ENCODE assay signal across 17 cellular contexts in the genomic region with DNA sequence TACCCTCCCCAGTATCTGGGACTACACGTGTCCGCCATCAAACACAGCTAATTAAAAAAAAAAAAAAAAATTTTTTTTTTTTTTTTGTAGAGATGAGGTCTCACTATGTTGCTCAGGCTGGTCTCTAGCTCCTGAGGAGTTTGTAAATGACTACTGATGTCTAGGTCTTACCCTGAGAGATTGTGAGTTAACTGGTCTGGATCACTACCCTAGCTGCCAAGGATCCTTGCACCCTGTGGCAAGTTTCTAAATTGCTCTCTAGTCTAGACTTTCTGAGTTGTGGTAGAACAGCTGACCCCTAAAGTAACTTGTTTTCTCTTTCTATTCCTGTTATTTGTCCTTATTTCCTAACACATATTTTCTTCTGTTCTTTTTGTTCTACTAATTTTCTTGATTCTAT.
"Had no signal": no experiment of that assay in that cellular context is flagged by ENCODE, and none has a peak within 500 bp of the region (broad histone marks: within the 10 kb centered on the region; RNA-seq: fewer than 3 reads in every experiment).

No MANE protein-coding gene starts in this region.

- H3K36me3 ChIP-seq: breast epithelium, neural progenitor cell, sigmoid colon had no signal

- FAIRE-seq: endothelial cell of umbilical vein, keratinocyte had no signal

- H3K27ac Mint-ChIP-seq: neural progenitor cell; T-helper 1 cell treated with Interleukin-12 subunit alpha and Interleukin-12 subunit beta and Interleukin-4 antibody, amounts not matched to agents 30 μg/mL and 1 μg/mL, for 36 hours had no signal

- H3K9me3 Mint-ChIP-seq: naive B cell; neural progenitor cell; T-helper 1 cell treated with Interleukin-12 subunit alpha and Interleukin-12 subunit beta and Interleukin-4 antibody, amounts not matched to agents 30 μg/mL and 1 μg/mL, for 36 hours had no signal

- H3K4me3 Mint-ChIP-seq: naive B cell; neural progenitor cell; T-helper 1 cell treated with Interleukin-12 subunit alpha and Interleukin-12 subunit beta and Interleukin-4 antibody, amounts not matched to agents 30 μg/mL and 1 μg/mL, for 36 hours had no signal

- H3K27me3 ChIP-seq: ascending aorta, breast epithelium, esophagus squamous epithelium, left lung, neural progenitor cell, sigmoid colon had no signal

- H3K4me2 ChIP-seq: neural progenitor cell had no signal

- H3K4me3 ChIP-seq: ascending aorta, breast epithelium, esophagus squamous epithelium, left lung, neural progenitor cell, sigmoid colon had no signal

- H3K9me3 ChIP-seq: ascending aorta, breast epithelium, esophagus squamous epithelium, left lung, sigmoid colon had no signal

- H3K9ac ChIP-seq: neural progenitor cell had no signal

- DNase-seq: activated CD4-positive, alpha-beta T cell treated with anti-CD3 and anti-CD28 coated beads for 4 hours; activated effector memory CD4-positive, alpha-beta T cell treated with anti-CD3 and anti-CD28 coated beads, Interleukin-2, amount 50 U/mL, for 16 hours; cerebellar nuclear complex; effector CD8-positive, alpha-beta T cell; esophagus squamous epithelium; hippocampal formation; left lung; mammary epithelial cell; naive B cell; sigmoid colon; stimulated activated CD4-positive, alpha-beta T cell treated with anti-CD3 and anti-CD28 coated beads, Interleukin-1b, Interleukin-23, amount 100 ng/mL, for 48 hours had no signal

- H2AFZ ChIP-seq: neural progenitor cell had no signal

- H3K4me1 Mint-ChIP-seq: naive B cell, neural progenitor cell had no signal

- H3K27ac ChIP-seq: ascending aorta, breast epithelium, esophagus squamous epithelium, left lung, neural progenitor cell, sigmoid colon had no signal

- H3K4me1 ChIP-seq: ascending aorta, breast epithelium, esophagus squamous epithelium, left lung, neural progenitor cell, sigmoid colon had no signal

- H3K27me3 Mint-ChIP-seq: naive B cell had no signal

- ATAC-seq: left lung had no signal
